Comparison of ENCODE assay signal across 6 cellular contexts in the genomic region with DNA sequence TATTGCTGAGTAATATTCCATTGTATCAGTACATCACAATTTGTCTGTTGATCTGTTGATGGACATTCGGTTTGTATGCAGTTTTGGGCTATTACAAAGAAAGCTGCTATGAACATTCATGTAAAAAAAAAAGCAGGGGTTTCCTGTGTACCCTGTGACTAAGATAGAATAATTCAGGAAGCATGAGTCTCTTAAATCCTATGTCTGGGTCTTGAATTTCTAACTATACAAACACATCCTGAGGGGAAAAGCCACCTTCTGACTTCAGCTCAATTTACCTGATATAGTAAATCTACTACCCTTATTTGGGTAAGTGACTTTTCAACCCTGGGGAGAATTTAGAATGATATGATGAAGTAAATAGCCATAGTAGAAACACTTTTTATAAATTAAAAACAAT.
"Had no signal": no experiment of that assay in that cellular context is flagged by ENCODE, and none has a peak within 500 bp of the region (broad histone marks: within the 10 kb centered on the region; RNA-seq: fewer than 3 reads in every experiment).

No MANE protein-coding gene starts in this region.

- H3K4me3 ChIP-seq: GM23338 had no signal

- FAIRE-seq: H1, H54 had no signal

- H2AFZ ChIP-seq: GM23338 had no signal

- DNase-seq: H9, HCEC 1CT, KBM-7 had no signal

- H3K4me2 ChIP-seq: GM23338 had no signal
